In genomic region chr15:74209560-74209958, GRCh38 we compare ENCODE assay signal across 1 cellular context.
TF ChIP-seq lines count a peak whose summit lies in the region.

No MANE protein-coding gene starts in this region.

TF ChIP-seq in SK-N-SH treated with all-trans-retinoic acid at 6 μM for 48 hours, 23 proteins besides CTCF, POLR2A, EP300 and RAD21 (continued from another document):
- TF ChIP-seq, protein P1, sequence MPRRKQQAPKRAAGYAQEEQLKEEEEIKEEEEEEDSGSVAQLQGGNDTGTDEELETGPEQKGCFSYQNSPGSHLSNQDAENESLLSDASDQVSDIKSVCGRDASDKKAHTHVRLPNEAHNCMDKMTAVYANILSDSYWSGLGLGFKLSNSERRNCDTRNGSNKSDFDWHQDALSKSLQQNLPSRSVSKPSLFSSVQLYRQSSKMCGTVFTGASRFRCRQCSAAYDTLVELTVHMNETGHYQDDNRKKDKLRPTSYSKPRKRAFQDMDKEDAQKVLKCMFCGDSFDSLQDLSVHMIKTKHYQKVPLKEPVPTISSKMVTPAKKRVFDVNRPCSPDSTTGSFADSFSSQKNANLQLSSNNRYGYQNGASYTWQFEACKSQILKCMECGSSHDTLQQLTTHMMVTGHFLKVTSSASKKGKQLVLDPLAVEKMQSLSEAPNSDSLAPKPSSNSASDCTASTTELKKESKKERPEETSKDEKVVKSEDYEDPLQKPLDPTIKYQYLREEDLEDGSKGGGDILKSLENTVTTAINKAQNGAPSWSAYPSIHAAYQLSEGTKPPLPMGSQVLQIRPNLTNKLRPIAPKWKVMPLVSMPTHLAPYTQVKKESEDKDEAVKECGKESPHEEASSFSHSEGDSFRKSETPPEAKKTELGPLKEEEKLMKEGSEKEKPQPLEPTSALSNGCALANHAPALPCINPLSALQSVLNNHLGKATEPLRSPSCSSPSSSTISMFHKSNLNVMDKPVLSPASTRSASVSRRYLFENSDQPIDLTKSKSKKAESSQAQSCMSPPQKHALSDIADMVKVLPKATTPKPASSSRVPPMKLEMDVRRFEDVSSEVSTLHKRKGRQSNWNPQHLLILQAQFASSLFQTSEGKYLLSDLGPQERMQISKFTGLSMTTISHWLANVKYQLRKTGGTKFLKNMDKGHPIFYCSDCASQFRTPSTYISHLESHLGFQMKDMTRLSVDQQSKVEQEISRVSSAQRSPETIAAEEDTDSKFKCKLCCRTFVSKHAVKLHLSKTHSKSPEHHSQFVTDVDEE (CRISPR knock-in tag; IDR thresholded peaks at IDR 0.05): no peak
